ENCODE assay signal across 8 cellular contexts in genomic region chr10:50497758-50498157, GRCh38.
DNase-seq lines count a peak whose midpoint lies in the region; ATAC-seq and TF ChIP-seq lines count a peak whose summit lies in the region.

No MANE protein-coding gene starts in this region.

- no peak overlapping the region for H2BK12ac ChIP-seq in neuronal stem cell (ENCODE audit: low read length)

- H3K4me2 ChIP-seq in fibroblast of lung (ENCODE audit: extremely low read depth, insufficient read depth, low read length) (peak overlapping the region; percentile 87), neuronal stem cell (ENCODE audit: insufficient read depth, low read length, poor library complexity, severe bottlenecking) (no peak overlapping the region)

- H4K8ac ChIP-seq in neuronal stem cell (ENCODE audit: low read depth, low read length): no peak overlapping the region

- peaks cover 3% of the 10 kb centered on the region for H3K36me3 Mint-ChIP-seq in type B pancreatic cell

- no peak overlapping the region for H3K4me3 Mint-ChIP-seq in type B pancreatic cell

- H4K20me1 ChIP-seq in fibroblast of lung (ENCODE audit: control insufficient read depth, extremely low read depth, insufficient read depth, low read length): no peaks in the 10 kb centered on the region

- no peak overlapping the region for H3K14ac ChIP-seq in neuronal stem cell (ENCODE audit: low read length)

- no peak overlapping the region for H2BK120ac ChIP-seq in neuronal stem cell (ENCODE audit: low read depth, low read length)

- H3K9me3 ChIP-seq in fibroblast of lung (ENCODE audit: control insufficient read depth, insufficient read depth, low read depth, low read length) (no peaks in the 10 kb centered on the region), MG63 (no peaks in the 10 kb centered on the region), neuronal stem cell (replicated peaks in 1 of 2; ENCODE audit: control insufficient read depth in 2 of 2, insufficient read depth in 1 of 2, low read depth in 1 of 2, low read length in 2 of 2) (no peaks in the 10 kb centered on the region)

- ATAC-seq in GM21423 (IDR thresholded peaks at IDR 0.05; ENCODE audit: unreplicated experiment) (peak; percentile 87), HG03575 (IDR thresholded peaks at IDR 0.05; ENCODE audit: extremely low read depth, insufficient number of reproducible peaks, low FRiP score, unreplicated experiment) (peak; percentile 94)

- H2BK15ac ChIP-seq in neuronal stem cell (ENCODE audit: low read length): no peak overlapping the region

- H3K36me3 ChIP-seq in fibroblast of lung (ENCODE audit: control insufficient read depth, insufficient read depth, low read length): no peaks in the 10 kb centered on the region
- H3K36me3 ChIP-seq in MG63: no peaks in the 10 kb centered on the region
- no peaks in the 10 kb centered on the region for H3K36me3 ChIP-seq in H7 (replicated peaks; ENCODE audit: control insufficient read depth, insufficient read depth, low read length)
- no peaks in the 10 kb centered on the region for H3K36me3 ChIP-seq in neuronal stem cell (replicated peaks in 1 of 2; ENCODE audit: control insufficient read depth in 2 of 2, insufficient read depth in 2 of 2, low read length in 2 of 2)

- H3K4me1 ChIP-seq in fibroblast of lung (ENCODE audit: control insufficient read depth, extremely low read depth, insufficient read depth, low read length) (peaks cover 6% of the 10 kb centered on the region), neuronal stem cell (ENCODE audit: control insufficient read depth in 2 of 2, insufficient read depth in 1 of 2, low read depth in 1 of 2, low read length in 2 of 2) (no peaks in the 10 kb centered on the region)

- TF ChIP-seq CTCF in fibroblast of lung (conservative IDR thresholded peaks at IDR 0.05 in 1 of 2, IDR thresholded peaks at IDR 0.05 in 1 of 2; ENCODE audit: low read depth in 1 of 2, low read length in 2 of 2) (no peak), type B pancreatic cell (conservative IDR thresholded peaks at IDR 0.05) (no peak)

- H3K9ac ChIP-seq in fibroblast of lung (ENCODE audit: insufficient read depth, low read length) (no peak overlapping the region), neuronal stem cell (ENCODE audit: low read depth, low read length, poor library complexity) (no peak overlapping the region)

- H3K23ac ChIP-seq in neuronal stem cell (ENCODE audit: low read depth, low read length, poor library complexity): no peak overlapping the region

- H3K9me3 Mint-ChIP-seq in type B pancreatic cell: no peaks in the 10 kb centered on the region

- no peak overlapping the region for H3K18ac ChIP-seq in neuronal stem cell (ENCODE audit: low read length)

- no peaks in the 10 kb centered on the region for H3K27me3 Mint-ChIP-seq in type B pancreatic cell

- no peaks in the 10 kb centered on the region for H3K79me1 ChIP-seq in neuronal stem cell (ENCODE audit: low read depth, low read length)

- H2BK5ac ChIP-seq in neuronal stem cell (ENCODE audit: low read length): no peak overlapping the region

- H3K79me2 ChIP-seq in fibroblast of lung (ENCODE audit: control insufficient read depth, insufficient read depth, low read length): no peaks in the 10 kb centered on the region

- H2AK5ac ChIP-seq in neuronal stem cell (ENCODE audit: low read depth, low read length): no peak overlapping the region

- DNase-seq in ELR (ENCODE audit: low read depth) (peak; percentile 71), fibroblast of lung (ENCODE audit: low read depth in 2 of 2) (peak; percentile 27 to 86), type B pancreatic cell (ENCODE audit: extremely low spot score, unreplicated experiment) (no peak), MG63 (no peak), H7 (no peak), neuronal stem cell (ENCODE audit: low spot score) (no peak)

- H2AFZ ChIP-seq in fibroblast of lung (ENCODE audit: low read length) (no peak overlapping the region), neuronal stem cell (ENCODE audit: low read length) (no peak overlapping the region)

- H3K4me3 ChIP-seq in fibroblast of lung (replicated peaks in 1 of 4; ENCODE audit: control extremely low read depth in 1 of 4, insufficient read depth in 1 of 4, low read depth in 3 of 4, low read length in 4 of 4) (no peak overlapping the region), MG63 (no peak overlapping the region), H7 (ENCODE audit: insufficient read depth, low read depth, low read length) (no peak overlapping the region), neuronal stem cell (ENCODE audit: low read length in 2 of 2) (no peak overlapping the region)

- no peak overlapping the region for H3K4ac ChIP-seq in neuronal stem cell (ENCODE audit: low read length)

- H3K27me3 ChIP-seq in fibroblast of lung (ENCODE audit: control insufficient read depth, insufficient read depth, low read length) (no peaks in the 10 kb centered on the region), MG63 (no peaks in the 10 kb centered on the region), H7 (ENCODE audit: control insufficient read depth, insufficient read depth, low read length) (no peaks in the 10 kb centered on the region), neuronal stem cell (ENCODE audit: control insufficient read depth in 3 of 3, insufficient read depth in 3 of 3, low read depth in 1 of 3, low read length in 3 of 3) (no peaks in the 10 kb centered on the region)

- peaks cover 3% of the 10 kb centered on the region for H3K4me1 Mint-ChIP-seq in type B pancreatic cell (ENCODE audit: unreplicated experiment)

- H3K27ac ChIP-seq in fibroblast of lung (ENCODE audit: insufficient read depth, low read length) (peak overlapping the region; percentile 13), neuronal stem cell (replicated peaks; ENCODE audit: low read length) (no peak overlapping the region)

- no peak overlapping the region for H4K91ac ChIP-seq in neuronal stem cell (ENCODE audit: low read depth, low read length, poor library complexity)

- peak overlapping the region; percentile 77 for H3K27ac Mint-ChIP-seq in type B pancreatic cell

Comparison
In these comparisons a context has a peak if more than half of its experiments do, and no peak if none do; other contexts are left out.
1. DNase-seq: peak in ELR (single experiment) and fibroblast of lung (2 of 2); none in type B pancreatic cell (single experiment), MG63 (single experiment), H7 (single experiment) and neuronal stem cell (single experiment).